ENCODE assay signal across 14 cellular contexts in genomic region chr3:111362286-111363009, GRCh38.
A peak's percentile ranks its signal among the peaks of the same experiment; 100 is the strongest.
DNase-seq lines count a peak whose midpoint lies in the region; ATAC-seq and TF ChIP-seq lines count a peak whose summit lies in the region.
"Had no signal": no experiment of that assay in that cellular context is flagged by ENCODE, and none has a peak within 500 bp of the region (broad histone marks: within the 10 kb centered on the region; RNA-seq: fewer than 3 reads in every experiment).

No MANE protein-coding gene starts in this region.

- H3K36me3 ChIP-seq in hepatocyte (replicated peaks; ENCODE audit: insufficient read depth, low read depth), result no peaks in the 10 kb centered on the region
- H3K36me3 ChIP-seq in WERI-Rb-1, result no peaks in the 10 kb centered on the region
- H3K36me3 ChIP-seq in lower lobe of right lung, result no peaks in the 10 kb centered on the region

- TF ChIP-seq CTCF in hepatocyte (IDR thresholded peaks at IDR 0.05; ENCODE audit: poor library complexity) (no peak), WERI-Rb-1 (IDR thresholded peaks at IDR 0.05; ENCODE audit: low read depth, low read length) (no peak), lower lobe of right lung (IDR thresholded peaks at IDR 0.05) (no peak)

- no peak overlapping the region for H2AFZ ChIP-seq in hepatocyte
- H2AFZ ChIP-seq: PC-9 had no signal

- intact Hi-C loops in lower lobe of right lung (cut with DNase I), result no loop called here

- H3K27me3 ChIP-seq in hepatocyte, result no peaks in the 10 kb centered on the region
- H3K27me3 ChIP-seq in WERI-Rb-1 (ENCODE audit: insufficient read depth, low read depth, severe bottlenecking), result no peaks in the 10 kb centered on the region
- H3K27me3 ChIP-seq in lower lobe of right lung (ENCODE audit: low read depth), result no peaks in the 10 kb centered on the region

- H3K4me3 ChIP-seq in hepatocyte (no peak overlapping the region), WERI-Rb-1 (ENCODE audit: low read depth, low read length) (no peak overlapping the region), lower lobe of right lung (no peak overlapping the region)
- H3K4me3 ChIP-seq: PC-9 had no signal

- H3K79me2 ChIP-seq in hepatocyte, result no peaks in the 10 kb centered on the region

- H3K4me1 ChIP-seq in hepatocyte (ENCODE audit: insufficient read depth), result no peaks in the 10 kb centered on the region
- H3K4me1 ChIP-seq in lower lobe of right lung, result no peaks in the 10 kb centered on the region

- 27% methylated on average over 1 of the region's 1 CpG for WGBS in hepatocyte (ENCODE audit: low lambda C conversion rate, missing lambda C conversion rate)

- DNase-seq in M059J (ENCODE audit: low read depth) (peak; percentile 42), hepatocyte (ENCODE audit: low spot score) (peak; percentile 11), SKM-1 (lab: John Stamatoyannopoulos, UW; ENCODE audit: unreplicated experiment) (no peak), WERI-Rb-1 (no peak), GF-D8 (lab: John Stamatoyannopoulos, UW) (no peak), lower lobe of right lung (no peak)
- DNase-seq: ACHN, NCI-H1105 treated with DMSO at 0.1 percent for 48 hours, NCI-H1694, NCI-H2081 treated with DMSO at 0.1 percent for 48 hours, NCI-H774, PC-9 had no signal

- no peak overlapping the region for H3K4me2 ChIP-seq in hepatocyte
- H3K4me2 ChIP-seq: PC-9 had no signal

- no peaks in the 10 kb centered on the region for H4K20me1 ChIP-seq in hepatocyte (ENCODE audit: insufficient read depth, poor library complexity, severe bottlenecking)

- H3K9me3 ChIP-seq in hepatocyte (ENCODE audit: low read depth), result no peaks in the 10 kb centered on the region
- peaks cover 5% of the 10 kb centered on the region for H3K9me3 ChIP-seq in WERI-Rb-1 (ENCODE audit: severe bottlenecking)
- H3K9me3 ChIP-seq in lower lobe of right lung, result no peaks in the 10 kb centered on the region

- ATAC-seq in SK-N-SH treated with all-trans-retinoic acid at 6 μM for 48 hours (peak; percentile 71), lower lobe of right lung (no peak)

- peak overlapping the region; percentile 11 for H3K27ac ChIP-seq in hepatocyte
- no peak overlapping the region for H3K27ac ChIP-seq in WERI-Rb-1
- H3K27ac ChIP-seq in lower lobe of right lung, result no peak overlapping the region
- H3K27ac ChIP-seq: C4-2B, PC-9 had no signal

- no peaks in the 10 kb centered on the region for H3K9me2 ChIP-seq in hepatocyte (replicated peaks; ENCODE audit: insufficient read depth)

TF ChIP-seq in SK-N-SH treated with all-trans-retinoic acid at 6 μM for 48 hours, 23 proteins besides CTCF, POLR2A, EP300 and RAD21:
- TF ChIP-seq POU6F1 (CRISPR knock-in tag; IDR thresholded peaks at IDR 0.05; ENCODE audit: borderline replicate concordance, low read depth) (no peak), TCF4 (CRISPR knock-in tag; IDR thresholded peaks at IDR 0.05; ENCODE audit: borderline replicate concordance) (no peak), RARB (CRISPR knock-in tag; IDR thresholded peaks at IDR 0.05) (no peak), PPARA (CRISPR knock-in tag; IDR thresholded peaks at IDR 0.05; ENCODE audit: borderline replicate concordance) (no peak), BACH2 (CRISPR knock-in tag; IDR thresholded peaks at IDR 0.05; ENCODE audit: borderline replicate concordance) (no peak)
TF ChIP-seq in SK-N-SH treated with all-trans-retinoic acid at 6 μM for 48 hours: peak in this region for 0.

Comparison
In these comparisons a context has a peak if more than half of its experiments do, and no peak if none do; other contexts are left out.
1. DNase-seq: peak in M059J (single experiment) and hepatocyte (single experiment); none in SKM-1 (single experiment), WERI-Rb-1 (single experiment), GF-D8 (single experiment) and lower lobe of right lung (single experiment).